ENCODE assay signal across 1 cellular context in the genomic region with DNA sequence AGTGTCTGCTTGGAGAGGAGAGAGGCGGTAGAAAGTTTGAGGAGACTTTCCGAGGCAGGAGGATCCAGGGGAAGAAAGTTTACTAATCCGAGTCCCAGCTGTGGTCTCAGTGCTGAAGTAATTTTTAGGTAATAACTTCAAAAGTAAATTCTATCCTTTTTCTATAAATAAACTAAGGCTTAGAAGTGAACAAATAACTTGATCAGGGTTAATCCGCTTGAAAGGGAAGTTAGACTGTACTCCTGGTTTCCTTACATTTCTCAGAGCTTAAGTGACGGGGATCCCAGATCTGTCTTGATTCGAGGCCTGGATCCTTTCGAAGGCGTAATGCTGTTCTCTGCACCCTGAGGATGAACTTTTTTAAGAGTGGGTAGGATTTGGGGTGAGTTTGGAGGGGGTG.
TF ChIP-seq lines count a peak whose summit lies in the region.

No MANE protein-coding gene starts in this region.

TF ChIP-seq in K562, 482 proteins besides CTCF, POLR2A, EP300 and RAD21 (continued from another document):
- TF ChIP-seq, protein P1, sequence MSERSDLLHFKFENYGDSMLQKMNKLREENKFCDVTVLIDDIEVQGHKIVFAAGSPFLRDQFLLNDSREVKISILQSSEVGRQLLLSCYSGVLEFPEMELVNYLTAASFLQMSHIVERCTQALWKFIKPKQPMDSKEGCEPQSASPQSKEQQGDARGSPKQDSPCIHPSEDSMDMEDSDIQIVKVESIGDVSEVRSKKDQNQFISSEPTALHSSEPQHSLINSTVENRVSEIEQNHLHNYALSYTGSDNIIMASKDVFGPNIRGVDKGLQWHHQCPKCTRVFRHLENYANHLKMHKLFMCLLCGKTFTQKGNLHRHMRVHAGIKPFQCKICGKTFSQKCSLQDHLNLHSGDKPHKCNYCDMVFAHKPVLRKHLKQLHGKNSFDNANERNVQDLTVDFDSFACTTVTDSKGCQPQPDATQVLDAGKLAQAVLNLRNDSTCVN (CRISPR knock-in tag; IDR thresholded peaks at IDR 0.05), result no peak
- TF ChIP-seq, protein P2, sequence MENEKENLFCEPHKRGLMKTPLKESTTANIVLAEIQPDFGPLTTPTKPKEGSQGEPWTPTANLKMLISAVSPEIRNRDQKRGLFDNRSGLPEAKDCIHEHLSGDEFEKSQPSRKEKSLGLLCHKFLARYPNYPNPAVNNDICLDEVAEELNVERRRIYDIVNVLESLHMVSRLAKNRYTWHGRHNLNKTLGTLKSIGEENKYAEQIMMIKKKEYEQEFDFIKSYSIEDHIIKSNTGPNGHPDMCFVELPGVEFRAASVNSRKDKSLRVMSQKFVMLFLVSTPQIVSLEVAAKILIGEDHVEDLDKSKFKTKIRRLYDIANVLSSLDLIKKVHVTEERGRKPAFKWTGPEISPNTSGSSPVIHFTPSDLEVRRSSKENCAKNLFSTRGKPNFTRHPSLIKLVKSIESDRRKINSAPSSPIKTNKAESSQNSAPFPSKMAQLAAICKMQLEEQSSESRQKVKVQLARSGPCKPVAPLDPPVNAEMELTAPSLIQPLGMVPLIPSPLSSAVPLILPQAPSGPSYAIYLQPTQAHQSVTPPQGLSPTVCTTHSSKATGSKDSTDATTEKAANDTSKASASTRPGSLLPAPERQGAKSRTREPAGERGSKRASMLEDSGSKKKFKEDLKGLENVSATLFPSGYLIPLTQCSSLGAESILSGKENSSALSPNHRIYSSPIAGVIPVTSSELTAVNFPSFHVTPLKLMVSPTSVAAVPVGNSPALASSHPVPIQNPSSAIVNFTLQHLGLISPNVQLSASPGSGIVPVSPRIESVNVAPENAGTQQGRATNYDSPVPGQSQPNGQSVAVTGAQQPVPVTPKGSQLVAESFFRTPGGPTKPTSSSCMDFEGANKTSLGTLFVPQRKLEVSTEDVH (IDR thresholded peaks at IDR 0.05; ENCODE audit: low read depth, partially characterized antibody), result no peak
- TF ChIP-seq ZNF512 (tag; IDR thresholded peaks at IDR 0.05) (no peak), RB1 (IDR thresholded peaks at IDR 0.05; ENCODE audit: low read depth) (no peak), FOXA1 (IDR thresholded peaks at IDR 0.05; ENCODE audit: borderline replicate concordance) (no peak), DDX20 (tag; IDR thresholded peaks at IDR 0.05; ENCODE audit: low read depth) (no peak)
